Comparison of ENCODE assay signal across 10 cellular contexts in genomic region chr14:51547260-51547659, GRCh38.
DNase-seq lines count a peak whose midpoint lies in the region; FAIRE-seq and TF ChIP-seq lines count a peak whose summit lies in the region.
"Had no signal": no experiment of that assay in that cellular context is flagged by ENCODE, and none has a peak within 500 bp of the region (broad histone marks: within the 10 kb centered on the region; RNA-seq: fewer than 3 reads in every experiment).

No MANE protein-coding gene starts in this region.

- FAIRE-seq in RCC 7860 (lab: Jason Lieb, UNC): peak; percentile 96

- no peaks in the 10 kb centered on the region for H3K9me3 Mint-ChIP-seq in osteocyte (ENCODE audit: unreplicated experiment)
- H3K9me3 Mint-ChIP-seq: activated naive CD4-positive, alpha-beta T cell treated with anti-CD3 and anti-CD28 coated beads, Interleukin-2, amount 10 ng/mL, durations not matched to agents 7 days and 5 days; natural killer cell treated with Interleukin-12 subunit alpha and Interleukin-12 subunit beta and Interleukin-15 and Interleukin-18, amount 100 ng/mL, for 72 hours had no signal

- TF ChIP-seq CTCF in fibroblast of mammary gland (conservative IDR thresholded peaks at IDR 0.05; ENCODE audit: control insufficient read depth, insufficient read depth, low read depth, low read length) (no peak), osteocyte (IDR thresholded peaks at IDR 0.05) (no peak)

- DNase-seq in COLO829 (ENCODE audit: low spot score) (peak; percentile 79), RCC 7860 (ENCODE audit: low spot score) (peak; percentile 96), fibroblast of mammary gland (ENCODE audit: low read depth) (peak; percentile 100), osteocyte (ENCODE audit: extremely low spot score, unreplicated experiment) (no peak), T-helper 9 cell (no peak), NCI-H510A (lab: John Stamatoyannopoulos, UW) (no peak), NCI-H2107 (lab: John Stamatoyannopoulos, UW) (no peak)
- DNase-seq in activated naive CD4-positive, alpha-beta T cell (lab: John Stamatoyannopoulos, UW): no peak
- DNase-seq: activated naive CD4-positive, alpha-beta T cell treated with anti-CD3 and anti-CD28 coated beads, Interleukin-2, amount 10 ng/mL, durations not matched to agents 7 days and 5 days had no signal

- no peak overlapping the region for H3K4me3 Mint-ChIP-seq in osteocyte (ENCODE audit: unreplicated experiment)
- H3K4me3 Mint-ChIP-seq: activated naive CD4-positive, alpha-beta T cell treated with anti-CD3 and anti-CD28 coated beads, Interleukin-2, amount 10 ng/mL, durations not matched to agents 7 days and 5 days; natural killer cell treated with Interleukin-12 subunit alpha and Interleukin-12 subunit beta and Interleukin-15 and Interleukin-18, amount 100 ng/mL, for 72 hours had no signal

- H3K4me1 Mint-ChIP-seq in osteocyte (ENCODE audit: unreplicated experiment): peaks cover 44% of the 10 kb centered on the region
- H3K4me1 Mint-ChIP-seq: activated naive CD4-positive, alpha-beta T cell treated with anti-CD3 and anti-CD28 coated beads, Interleukin-2, amount 10 ng/mL, durations not matched to agents 7 days and 5 days had no signal

- peak overlapping the region; percentile 97 for H3K27ac Mint-ChIP-seq in osteocyte (ENCODE audit: unreplicated experiment)
- H3K27ac Mint-ChIP-seq: activated naive CD4-positive, alpha-beta T cell treated with anti-CD3 and anti-CD28 coated beads, Interleukin-2, amount 10 ng/mL, durations not matched to agents 7 days and 5 days; natural killer cell treated with Interleukin-12 subunit alpha and Interleukin-12 subunit beta and Interleukin-15 and Interleukin-18, amount 100 ng/mL, for 72 hours had no signal

- no peaks in the 10 kb centered on the region for H3K27me3 Mint-ChIP-seq in osteocyte (ENCODE audit: unreplicated experiment)

- H3K4me3 ChIP-seq in fibroblast of mammary gland (ENCODE audit: control insufficient read depth, low read depth, low read length): no peak overlapping the region

- no peaks in the 10 kb centered on the region for H3K36me3 Mint-ChIP-seq in osteocyte (ENCODE audit: unreplicated experiment)
- H3K36me3 Mint-ChIP-seq: activated naive CD4-positive, alpha-beta T cell treated with anti-CD3 and anti-CD28 coated beads, Interleukin-2, amount 10 ng/mL, durations not matched to agents 7 days and 5 days; natural killer cell treated with Interleukin-12 subunit alpha and Interleukin-12 subunit beta and Interleukin-15 and Interleukin-18, amount 100 ng/mL, for 72 hours had no signal

Comparison
In these comparisons a context has a peak if more than half of its experiments do, and no peak if none do; other contexts are left out.
1. DNase-seq: peak in COLO829 (single experiment), RCC 7860 (single experiment) and fibroblast of mammary gland (single experiment); none in osteocyte (single experiment), T-helper 9 cell (single experiment), activated naive CD4-positive, alpha-beta T cell (0 of 4), NCI-H510A (single experiment) and NCI-H2107 (single experiment).